11 cellular contexts compared by ENCODE assay signal in genomic region chr12:112347521-112347920, GRCh38. TPM values are rescaled to one million over a fixed set of nuclear protein-coding genes. Genes with fewer than 3 reads are reported as not detected.
A peak's percentile ranks its signal among the peaks of the same experiment; 100 is the strongest.
DNase-seq lines count a peak whose midpoint lies in the region; ATAC-seq and TF ChIP-seq lines count a peak whose summit lies in the region.
"Had no signal": no experiment of that assay in that cellular context is flagged by ENCODE, and none has a peak within 500 bp of the region (broad histone marks: within the 10 kb centered on the region; RNA-seq: fewer than 3 reads in every experiment).

No MANE protein-coding gene starts in this region.

- intact Hi-C loops in IMR-90 (cut with micrococcal nuclease) = loop anchor here (2.0 kb wide), 1 partner anchor 45 kb away; no protein-coding TSS in a partner anchor
- intact Hi-C loops in natural killer cell (cut with micrococcal nuclease) = no loop called here

- CTCF ChIA-PET in IMR-90 (lab: Yijun Ruan, JAX) = interaction anchor here (0.5 to 0.8 kb wide), 2 partner anchors 24 to 41 kb away, joined by 5 to 10 read pairs; no protein-coding TSS in a partner anchor

- H3K9me3 Mint-ChIP-seq in brain (no peaks in the 10 kb centered on the region), natural killer cell (no peaks in the 10 kb centered on the region)

- H3K27ac Mint-ChIP-seq in brain (peak overlapping the region in 4 of 5 experiments; percentile 42 to 87 (median 70)), natural killer cell (no peak overlapping the region)

- H3K4me1 Mint-ChIP-seq in brain (peaks cover 76% of the 10 kb centered on the region), natural killer cell (peaks cover 58 to 68% of the 10 kb centered on the region in 2 donors)

- no peak overlapping the region for H2AK9ac ChIP-seq in IMR-90 (replicated peaks; ENCODE audit: low read depth, low read length, poor library complexity)

- TF ChIP-seq RAD21 in IMR-90 (IDR thresholded peaks at IDR 0.05; ENCODE audit: low read length) = no peak; the same call in 1 of the 2 replicates

- peak; percentile 99 for DNase-seq in IMR-90
- DNase-seq in natural killer cell = no peak
- DNase-seq in right atrium auricular region (ENCODE audit: low spot score) = no peak
- DNase-seq in NCI-H1436 (lab: John Stamatoyannopoulos, UW) = no peak
- DNase-seq in stimulated activated CD4-positive, alpha-beta T cell treated with anti-CD3 and anti-CD28 coated beads, Interleukin-4, amount 100 ng/mL, for 24 hours = no peak

- TF ChIP-seq CTCF in IMR-90 (conservative IDR thresholded peaks at IDR 0.05; ENCODE audit: low read depth, low read length) = no peak
- no peak for TF ChIP-seq CTCF in brain (conservative IDR thresholded peaks at IDR 0.05)
- no peak for TF ChIP-seq CTCF in natural killer cell (IDR thresholded peaks at IDR 0.05)
- no peak for TF ChIP-seq CTCF in right atrium auricular region (IDR thresholded peaks at IDR 0.05)

- H4K20me1 ChIP-seq in IMR-90 (ENCODE audit: insufficient read depth, low read length) = peaks cover 32% of the 10 kb centered on the region

- H2BK15ac ChIP-seq in IMR-90 (ENCODE audit: low read depth, low read length) = no peak overlapping the region

- H3K4me3 ChIP-seq in IMR-90 (ENCODE audit: insufficient read depth, low read depth, low read length) (no peak overlapping the region), right atrium auricular region (no peak overlapping the region)
- H3K4me3 ChIP-seq: dorsolateral prefrontal cortex, HAP-1 had no signal

- no peak for TF ChIP-seq POLR2A in IMR-90 (IDR thresholded peaks at IDR 0.05; ENCODE audit: low read depth, low read length)

- H3K23ac ChIP-seq in IMR-90 (ENCODE audit: low read depth, low read length) = no peak overlapping the region

- H3K27me3 ChIP-seq in IMR-90 (ENCODE audit: control insufficient read depth, insufficient read depth, low read length) = no peaks in the 10 kb centered on the region
- H3K27me3 ChIP-seq in right atrium auricular region = no peaks in the 10 kb centered on the region
- H3K27me3 ChIP-seq: dorsolateral prefrontal cortex had no signal

- ATAC-seq in GM18870 (IDR thresholded peaks at IDR 0.05; ENCODE audit: unreplicated experiment) (peak; percentile 53), IMR-90 (ENCODE audit: low read depth) (peak; percentile 91), natural killer cell (peak in 2 of 3 donors; percentile 26 to 34), GM21717 (IDR thresholded peaks at IDR 0.05; ENCODE audit: unreplicated experiment) (no peak)
- ATAC-seq: left lobe of liver had no signal

- peaks cover 3% of the 10 kb centered on the region; the same call in 1 of the 2 replicates for H3K4me1 ChIP-seq in IMR-90 (ENCODE audit: control insufficient read depth, insufficient read depth, low read length)
- peaks cover 0 to 11% of the 10 kb centered on the region in 2 donors for H3K4me1 ChIP-seq in right atrium auricular region
- H3K4me1 ChIP-seq: HAP-1 had no signal

- 14% methylated on average over 1 of the region's 3 CpGs; no CpG with 5 or more reads in 1 of the 2 experiments for WGBS in IMR-90 (ENCODE audit: extremely low coverage in 2 of 2, insufficient read length in 1 of 2), 2 experiments

- no peak overlapping the region for H3K56ac ChIP-seq in IMR-90 (ENCODE audit: extremely low read depth, insufficient read depth, low read length)

- H2BK5ac ChIP-seq in IMR-90 (ENCODE audit: low read depth, low read length, poor library complexity, severe bottlenecking) = no peak overlapping the region

- H3K14ac ChIP-seq in IMR-90 (replicated peaks; ENCODE audit: low read depth, low read length) = no peak overlapping the region

- H3K27me3 Mint-ChIP-seq in brain (no peaks in the 10 kb centered on the region), natural killer cell (ENCODE audit: low read depth in 2 of 2) (no peaks in the 10 kb centered on the region)

- in situ Hi-C loops in IMR-90 (cut with MboI; ENCODE audit: low sequenced_read_pairs) = no loop called here

- H4K5ac ChIP-seq in IMR-90 (ENCODE audit: low read depth, low read length) = no peak overlapping the region

- H3K9me1 ChIP-seq in IMR-90 (ENCODE audit: insufficient read depth, low read length) = peaks cover 2% of the 10 kb centered on the region; the same call in 1 of the 2 replicates

- no TSS peak for BruUV-seq in IMR-90 (replicated peaks; lab: Mats Ljungman, UMichigan)

- H2BK120ac ChIP-seq in IMR-90 (ENCODE audit: low read depth, low read length) = no peak overlapping the region

- H3K4me3 Mint-ChIP-seq in brain = peak overlapping the region in 2 of 5 experiments; percentile 22 to 26
- no peak overlapping the region for H3K4me3 Mint-ChIP-seq in natural killer cell

- peaks cover 34 to 66% of the 10 kb centered on the region in 2 experiments for H3K79me1 ChIP-seq in IMR-90 (ENCODE audit: low read depth in 1 of 2, low read length in 2 of 2)

- H3K36me3 ChIP-seq in IMR-90 (ENCODE audit: control insufficient read depth, insufficient read depth, low read length) (no peaks in the 10 kb centered on the region), right atrium auricular region (no peaks in the 10 kb centered on the region)
- H3K36me3 ChIP-seq: HAP-1 had no signal

- no peak overlapping the region for H3K9ac ChIP-seq in IMR-90 (ENCODE audit: low read depth, low read length)

- H2AK5ac ChIP-seq in IMR-90 (ENCODE audit: low read depth, low read length) = no peak overlapping the region

- H4K8ac ChIP-seq in IMR-90 (ENCODE audit: low read depth in 2 of 2, low read length in 2 of 2) = no peak overlapping the region

- H3K18ac ChIP-seq in IMR-90 (ENCODE audit: low read depth, low read length) = no peak overlapping the region

- no peak overlapping the region for H2BK20ac ChIP-seq in IMR-90 (ENCODE audit: low read depth, low read length)

- POLR2A ChIA-PET in IMR-90 (lab: Charles Lee; ENCODE audit: unreplicated experiment) = no interaction called here

- no peak overlapping the region for H3K4ac ChIP-seq in IMR-90 (ENCODE audit: low read depth, low read length)

- no peak overlapping the region for H4K91ac ChIP-seq in IMR-90 (ENCODE audit: insufficient read depth, low read depth, low read length)

- H3K4me2 ChIP-seq in IMR-90 (ENCODE audit: low read depth, low read length) = peak overlapping the region; percentile 0; the same call in 1 of the 2 replicates

- dilution Hi-C loops in IMR-90 (cut with HindIII; ENCODE audit: low sequenced_read_pairs, unreplicated experiment) = no loop called here

- no peak overlapping the region for H2AFZ ChIP-seq in IMR-90 (replicated peaks; ENCODE audit: low read length, poor library complexity)

- H3K36me3 Mint-ChIP-seq in brain (peaks cover 4% of the 10 kb centered on the region), natural killer cell (no peaks in the 10 kb centered on the region)

- H3K9me3 ChIP-seq in IMR-90 (ENCODE audit: control insufficient read depth, insufficient read depth, low read length) (no peaks in the 10 kb centered on the region), right atrium auricular region (no peaks in the 10 kb centered on the region)
- H3K9me3 ChIP-seq: HAP-1 had no signal

- H3K27ac ChIP-seq in IMR-90 (ENCODE audit: insufficient read depth, low read length) (no peak overlapping the region), right atrium auricular region (no peak overlapping the region)

TF ChIP-seq in IMR-90, 13 proteins besides CTCF, POLR2A, EP300 and RAD21:
- TF ChIP-seq CEBPB (IDR thresholded peaks at IDR 0.05; ENCODE audit: low read depth, low read length) (peak; percentile 59; the same call in 1 of the 2 replicates), RCOR1 (IDR thresholded peaks at IDR 0.05; ENCODE audit: insufficient replicate concordance, low read length) (peak; percentile 96), CHD1 (IDR thresholded peaks at IDR 0.05; ENCODE audit: low read depth, low read length) (no peak), BHLHE40 (IDR thresholded peaks at IDR 0.05; ENCODE audit: low read depth, low read length) (peak; percentile 38; the same call in 1 of the 2 replicates), FOS (IDR thresholded peaks at IDR 0.05; ENCODE audit: low read depth, low read length) (peak; percentile 68), MAFK (IDR thresholded peaks at IDR 0.05; ENCODE audit: low read depth, low read length) (peak; percentile 58)
TF ChIP-seq in IMR-90: peak in this region for 5.

RNA-seq across cellular contexts. Expression of gene HECTD4, which starts 34.7 kb away (rescaled TPM):
- 11.9 and 12.9 TPM in 2 replicates for total RNA-seq in IMR-90 (2012; rRNA removed)
- 13.0 and 15.1 TPM in 2 replicates for polyA plus RNA-seq in IMR-90 (2012; rRNA removed)
- polyA plus RNA-seq in IMR-90 (2012; cell fraction: cytosol; rRNA removed) = 7.8 and 10.7 TPM in 2 replicates
- 51.5 and 87.6 TPM in 2 replicates for polyA plus RNA-seq in IMR-90 (2012; cell fraction: nucleus; rRNA removed; ENCODE audit: low replicate concordance)
- polyA plus RNA-seq in brain (ENCODE audit: insufficient read depth, low read depth, low replicate concordance) = 43.0 TPM
- total RNA-seq in natural killer cell = 10 to 100 TPM; 66.9 to 82.6 (median 79.2) TPM
- total RNA-seq in right atrium auricular region = 10 to 100 TPM; 14.8 to 16.5 TPM

Comparison
In these comparisons a context has a peak if more than half of its experiments do, and no peak if none do; other contexts are left out.
1. H3K27ac Mint-ChIP-seq: peak in brain (4 of 5); none in natural killer cell (0 of 2).